In the genomic region with DNA sequence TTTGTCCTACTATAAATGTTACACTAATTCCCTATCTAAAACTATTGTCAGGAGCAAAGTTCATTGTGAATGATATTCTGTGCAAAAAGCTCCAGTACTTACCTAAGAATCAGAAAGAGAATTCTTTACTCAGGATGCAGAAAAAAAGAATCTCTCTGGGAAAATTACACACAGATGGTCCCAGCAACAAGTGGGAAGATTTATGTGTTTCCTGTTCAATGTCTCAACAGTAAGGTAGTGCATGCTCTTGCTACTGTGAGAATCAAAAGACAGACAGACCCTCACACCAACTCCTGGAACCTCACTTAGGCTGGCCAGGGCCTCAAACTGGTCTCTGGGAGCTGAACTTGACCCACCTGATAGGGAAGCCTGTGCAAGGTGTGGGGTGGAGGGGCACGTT, we compare ENCODE assay signal across 22 cellular contexts. TPM values are rescaled to one million over a fixed set of nuclear protein-coding genes. Genes with fewer than 3 reads are reported as not detected.
DNase-seq lines count a peak whose midpoint lies in the region; TF ChIP-seq lines count a peak whose summit lies in the region.
"Had no signal": no experiment of that assay in that cellular context is flagged by ENCODE, and none has a peak within 500 bp of the region (broad histone marks: within the 10 kb centered on the region; RNA-seq: fewer than 3 reads in every experiment).

No MANE protein-coding gene starts in this region.

- H3K36me3 ChIP-seq in mesenchymal stem cell (ENCODE audit: control insufficient read depth in 1 of 2, insufficient read depth in 2 of 2, low read depth in 1 of 2, low read length in 2 of 2) (no peaks in the 10 kb centered on the region), tibial nerve (no peaks in the 10 kb centered on the region)
- H3K36me3 ChIP-seq: SJSA1 had no signal

- H3K4me1 ChIP-seq in mesenchymal stem cell (ENCODE audit: control insufficient read depth, insufficient read depth, low read depth, low read length) (peaks cover 5% of the 10 kb centered on the region), tibial nerve (peaks cover 0 to 48% (median 28%) of the 10 kb centered on the region in 4 donors)

- no peak overlapping the region for H2AK5ac ChIP-seq in mesenchymal stem cell (ENCODE audit: low read length, severe bottlenecking)

- H3K14ac ChIP-seq in mesenchymal stem cell (ENCODE audit: low read length in 2 of 2), result no peak overlapping the region

- H2AFZ ChIP-seq in mesenchymal stem cell (ENCODE audit: low read depth, low read length), result no peak overlapping the region

- H3K9me3 ChIP-seq in mesenchymal stem cell (ENCODE audit: control insufficient read depth, low read length) (no peaks in the 10 kb centered on the region), tibial nerve (peaks cover 0 to 12% (median 0%) of the 10 kb centered on the region in 4 donors)
- H3K9me3 ChIP-seq: SJSA1 had no signal

- H4K8ac ChIP-seq in mesenchymal stem cell (ENCODE audit: low read length), result no peak overlapping the region

- H3K4me3 ChIP-seq in mesenchymal stem cell (ENCODE audit: insufficient read depth in 1 of 2, low read depth in 1 of 2, low read length in 2 of 2), result no peak overlapping the region
- H3K4me3 ChIP-seq in tibial nerve, result no peak overlapping the region
- H3K4me3 ChIP-seq: SJSA1 had no signal

- H3K27me3 ChIP-seq in mesenchymal stem cell (ENCODE audit: control insufficient read depth in 1 of 2, insufficient read depth in 1 of 2, low read length in 2 of 2), result peaks cover 3 to 50% of the 10 kb centered on the region in 2 experiments
- H3K27me3 ChIP-seq in tibial nerve, result no peaks in the 10 kb centered on the region

- H3K4me2 ChIP-seq in mesenchymal stem cell (ENCODE audit: low read length, poor library complexity, severe bottlenecking), result no peak overlapping the region

- DNase-seq in DMS 273 (lab: John Stamatoyannopoulos, UW; ENCODE audit: unreplicated experiment) (peak; percentile 49), DMS 273 treated with DMSO at 0.1 percent for 48 hours (lab: John Stamatoyannopoulos, UW) (no peak), NCI-H69 (lab: John Stamatoyannopoulos, UW) (peak; percentile 73), mesenchymal stem cell (peak; percentile 16), tibial nerve (ENCODE audit: low spot score in 2 of 2) (no peak), glomerular visceral epithelial cell (ENCODE audit: extremely low spot score) (no peak), iPS-NIHi11 (ENCODE audit: low spot score) (no peak), HuH-7 (ENCODE audit: low spot score) (no peak)
- DNase-seq: ACHN, DMS53, GF-D8, HCEC 1CT, NCI-H1092 treated with DMSO at 0.1 percent for 48 hours, NCI-H1436, NCI-H1930, NCI-H2107, NCI-H526 treated with DMSO at 0.1 percent for 48 hours, Right ventricle myocardium superior, RPMI8226 had no signal

- no peak overlapping the region for H2BK15ac ChIP-seq in mesenchymal stem cell (ENCODE audit: low read depth, poor library complexity, severe bottlenecking)

- TF ChIP-seq POLR2A in tibial nerve (IDR thresholded peaks at IDR 0.05), result no peak

- H3K18ac ChIP-seq in mesenchymal stem cell (ENCODE audit: low read depth in 1 of 2, low read length in 2 of 2), result peak overlapping the region in 1 of 2 experiments; percentile 72

- no peak overlapping the region for H3K27ac ChIP-seq in mesenchymal stem cell (ENCODE audit: low read length, poor library complexity, severe bottlenecking)
- H3K27ac ChIP-seq in tibial nerve, result peak overlapping the region; percentile 42 to 89 (median 70)
- H3K27ac ChIP-seq: 22Rv1, HL-60, SJSA1 had no signal

- WGBS in mesenchymal stem cell, result no CpG with 5 or more reads among the region's 1 CpG
- WGBS in tibial nerve, 2 donors, result 95 to 97% methylated on average over 1 of the region's 1 CpG

- no peak overlapping the region for H2BK5ac ChIP-seq in mesenchymal stem cell (ENCODE audit: low read depth, low read length, poor library complexity, severe bottlenecking)

- H3K9ac ChIP-seq in mesenchymal stem cell (ENCODE audit: low read length), result no peak overlapping the region

- no peak for TF ChIP-seq EP300 in tibial nerve (IDR thresholded peaks at IDR 0.05)

- peak overlapping the region; percentile 29 to 59 for H2BK12ac ChIP-seq in mesenchymal stem cell (ENCODE audit: low read length in 2 of 2)

- no peak overlapping the region for H4K91ac ChIP-seq in mesenchymal stem cell (ENCODE audit: low read length)

- no peak overlapping the region for H3K23ac ChIP-seq in mesenchymal stem cell (ENCODE audit: low read length in 2 of 2)

- no peak for TF ChIP-seq CTCF in tibial nerve (IDR thresholded peaks at IDR 0.05)

- H3K4ac ChIP-seq in mesenchymal stem cell (ENCODE audit: low read depth in 1 of 2, low read length in 2 of 2), result no peak overlapping the region

- no peaks in the 10 kb centered on the region for H3K79me1 ChIP-seq in mesenchymal stem cell (replicated peaks; ENCODE audit: low read length, poor library complexity, severe bottlenecking)

- no peak overlapping the region for H2BK120ac ChIP-seq in mesenchymal stem cell (ENCODE audit: low read depth, low read length)

RNA-seq across cellular contexts. Expression of a gene that starts 11.2 kb away (rescaled TPM):
- polyA plus RNA-seq in mesenchymal stem cell (2013, experiment 1 of 2), result 21.3 TPM
- 21.5 TPM for polyA plus RNA-seq in mesenchymal stem cell (2013, experiment 2 of 2)
- total RNA-seq in tibial nerve, result 10 to 100 TPM; 19.0 to 37.9 (median 27.7) TPM

Comparison
In these comparisons a context has a peak if more than half of its experiments do, and no peak if none do; other contexts are left out.
1. DNase-seq: peak in DMS 273 (single experiment), NCI-H69 (single experiment) and mesenchymal stem cell (single experiment); none in DMS 273 treated with DMSO at 0.1 percent for 48 hours (single experiment), tibial nerve (0 of 2), glomerular visceral epithelial cell (single experiment), iPS-NIHi11 (single experiment) and HuH-7 (single experiment).